19 cellular contexts compared by ENCODE assay signal in genomic region chrX:144040793-144041192, GRCh38.
DNase-seq lines count a peak whose midpoint lies in the region; ATAC-seq and TF ChIP-seq lines count a peak whose summit lies in the region.
"Had no signal": no experiment of that assay in that cellular context is flagged by ENCODE, and none has a peak within 500 bp of the region (broad histone marks: within the 10 kb centered on the region; RNA-seq: fewer than 3 reads in every experiment).

No MANE protein-coding gene starts in this region.

- H3K27ac Mint-ChIP-seq in immature natural killer cell, result no peak overlapping the region
- H3K27ac Mint-ChIP-seq: CD4-positive, alpha-beta memory T cell had no signal

- H3K36me3 ChIP-seq in lung (ENCODE audit: control insufficient read depth in 2 of 2, insufficient read depth in 2 of 2, low read length in 2 of 2), result no peaks in the 10 kb centered on the region
- H3K36me3 ChIP-seq in testis (ENCODE audit: low read depth, missing control alignments), result no peaks in the 10 kb centered on the region

- intact Hi-C loops in testis (cut with DNase I; ENCODE audit: low total_unique reads), result no loop called here

- peaks cover 0 to 7% (median 2%) of the 10 kb centered on the region in 6 donors for H3K9me3 Mint-ChIP-seq in immature natural killer cell

- 44 to 84% methylated on average over 2 of the region's 2 CpGs for WGBS in lung, 2 donors
- WGBS in testis, 2 donors, result 70 to 100% methylated on average over 2 of the region's 2 CpGs

- no peak for TF ChIP-seq POLR2A in testis (IDR thresholded peaks at IDR 0.05)

- TF ChIP-seq CTCF in lung (IDR thresholded peaks at IDR 0.05; ENCODE audit: control extremely low read depth, extremely low read depth) (no peak), testis (IDR thresholded peaks at IDR 0.05) (no peak)

- H3K9me3 ChIP-seq in lung (ENCODE audit: control insufficient read depth in 2 of 2, insufficient read depth in 1 of 2, low read length in 1 of 2), result no peaks in the 10 kb centered on the region
- no peaks in the 10 kb centered on the region for H3K9me3 ChIP-seq in testis

- H3K36me3 Mint-ChIP-seq in immature natural killer cell, result no peaks in the 10 kb centered on the region
- H3K36me3 Mint-ChIP-seq: CD4-positive, alpha-beta memory T cell had no signal

- peak; percentile 14 for DNase-seq in NCI-H748 (lab: John Stamatoyannopoulos, UW; ENCODE audit: unreplicated experiment)
- no peak for DNase-seq in NCI-H748 treated with DMSO at 0.1 percent for 48 hours (lab: John Stamatoyannopoulos, UW)
- peak; percentile 0 for DNase-seq in NCI-H774 (lab: John Stamatoyannopoulos, UW)
- DNase-seq in lung (ENCODE audit: low spot score), result no peak
- no peak for DNase-seq in immature natural killer cell
- DNase-seq in testis, result no peak
- DNase-seq: 8988T; C1 segment of cervical spinal cord; Calu3; CD4-positive, alpha-beta memory T cell; COR-L47; DMS79; EL; GDM1; GM23248; H7; HCEC 1CT had no signal

- H3K27me3 Mint-ChIP-seq in immature natural killer cell (ENCODE audit: low read depth in 3 of 3), result peaks cover 0 to 2% (median 0%) of the 10 kb centered on the region in 3 donors
- H3K27me3 Mint-ChIP-seq: CD4-positive, alpha-beta memory T cell had no signal

- H3K27me3 ChIP-seq in lung (ENCODE audit: control insufficient read depth, insufficient read depth) (no peaks in the 10 kb centered on the region), testis (no peaks in the 10 kb centered on the region)

- H3K4me1 ChIP-seq in lung (ENCODE audit: control insufficient read depth in 2 of 2, insufficient read depth in 2 of 2, low read length in 2 of 2) (no peaks in the 10 kb centered on the region), testis (no peaks in the 10 kb centered on the region)

- no peak overlapping the region for H3K4me3 Mint-ChIP-seq in immature natural killer cell
- H3K4me3 Mint-ChIP-seq: CD4-positive, alpha-beta memory T cell had no signal

- no peak overlapping the region for H3K27ac ChIP-seq in lung (ENCODE audit: low read depth in 1 of 2, low read length in 1 of 2)
- H3K27ac ChIP-seq in testis, result no peak overlapping the region
- H3K27ac ChIP-seq: GM23248 had no signal

- no peaks in the 10 kb centered on the region for H3K4me1 Mint-ChIP-seq in immature natural killer cell
- H3K4me1 Mint-ChIP-seq: CD4-positive, alpha-beta memory T cell had no signal

- ATAC-seq in lung (ENCODE audit: insufficient read depth, low FRiP score) (peak; percentile 34), HG02840 (IDR thresholded peaks at IDR 0.05; ENCODE audit: low FRiP score, unreplicated experiment) (no peak)
- ATAC-seq: GM12878 had no signal

- H3K4me3 ChIP-seq in lung, result no peak overlapping the region
- H3K4me3 ChIP-seq in testis, result no peak overlapping the region
- H3K4me3 ChIP-seq: GM12878, GM23248 had no signal

Comparison
In these comparisons a context has a peak if more than half of its experiments do, and no peak if none do; other contexts are left out.
1. DNase-seq: peak in NCI-H748 (single experiment) and NCI-H774 (single experiment); none in NCI-H748 treated with DMSO at 0.1 percent for 48 hours (single experiment), lung (single experiment), immature natural killer cell (0 of 3) and testis (single experiment).